ENCODE assay signal across 2 cellular contexts in genomic region chr12:6556857-6557256, GRCh38.
TF ChIP-seq lines count a peak whose summit lies in the region.

No MANE protein-coding gene starts in this region.

TF ChIP-seq in IMR-90, 13 proteins besides CTCF, POLR2A, EP300 and RAD21:
- TF ChIP-seq BHLHE40 (IDR thresholded peaks at IDR 0.05; ENCODE audit: low read depth, low read length) (no peak), ELK1 (IDR thresholded peaks at IDR 0.05; ENCODE audit: borderline replicate concordance, low read depth, low read length) (no peak), USF2 (IDR thresholded peaks at IDR 0.05; ENCODE audit: low read depth, low read length) (no peak), RCOR1 (IDR thresholded peaks at IDR 0.05; ENCODE audit: insufficient replicate concordance, low read length) (no peak), CEBPB (IDR thresholded peaks at IDR 0.05; ENCODE audit: low read depth, low read length) (no peak), SMC3 (IDR thresholded peaks at IDR 0.05; ENCODE audit: low read depth, low read length) (no peak), NFE2L2 (IDR thresholded peaks at IDR 0.05; ENCODE audit: low read depth, low read length) (no peak), MAFK (IDR thresholded peaks at IDR 0.05; ENCODE audit: low read depth, low read length) (no peak), MAZ (IDR thresholded peaks at IDR 0.05; ENCODE audit: borderline replicate concordance, low read depth, low read length) (no peak), FOS (IDR thresholded peaks at IDR 0.05; ENCODE audit: low read depth, low read length) (no peak), CHD1 (IDR thresholded peaks at IDR 0.05; ENCODE audit: low read depth, low read length) (no peak), RFX5 (IDR thresholded peaks at IDR 0.05; ENCODE audit: low read depth, low read length) (no peak), MXI1 (IDR thresholded peaks at IDR 0.05; ENCODE audit: borderline replicate concordance, low read depth, low read length) (no peak)

TF ChIP-seq in K562, 482 proteins besides CTCF, POLR2A, EP300 and RAD21:
- TF ChIP-seq ERF (CRISPR knock-in tag; IDR thresholded peaks at IDR 0.05): no peak
- TF ChIP-seq ATF1 (CRISPR knock-in tag; IDR thresholded peaks at IDR 0.05): no peak
- no peak for TF ChIP-seq ATF1 (tag; IDR thresholded peaks at IDR 0.05)
- TF ChIP-seq DEAF1 (CRISPR knock-in tag; IDR thresholded peaks at IDR 0.05): no peak
- TF ChIP-seq HNRNPK (IDR thresholded peaks at IDR 0.05; ENCODE audit: low read depth, low read length, poor library complexity, severe bottlenecking): no peak
- TF ChIP-seq, protein P1, sequence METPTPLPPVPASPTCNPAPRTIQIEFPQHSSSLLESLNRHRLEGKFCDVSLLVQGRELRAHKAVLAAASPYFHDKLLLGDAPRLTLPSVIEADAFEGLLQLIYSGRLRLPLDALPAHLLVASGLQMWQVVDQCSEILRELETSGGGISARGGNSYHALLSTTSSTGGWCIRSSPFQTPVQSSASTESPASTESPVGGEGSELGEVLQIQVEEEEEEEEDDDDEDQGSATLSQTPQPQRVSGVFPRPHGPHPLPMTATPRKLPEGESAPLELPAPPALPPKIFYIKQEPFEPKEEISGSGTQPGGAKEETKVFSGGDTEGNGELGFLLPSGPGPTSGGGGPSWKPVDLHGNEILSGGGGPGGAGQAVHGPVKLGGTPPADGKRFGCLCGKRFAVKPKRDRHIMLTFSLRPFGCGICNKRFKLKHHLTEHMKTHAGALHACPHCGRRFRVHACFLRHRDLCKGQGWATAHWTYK (CRISPR knock-in tag; IDR thresholded peaks at IDR 0.05): no peak
- no peak for TF ChIP-seq POLR2H (tag; IDR thresholded peaks at IDR 0.05; ENCODE audit: low read depth)
- no peak for TF ChIP-seq DIDO1 (tag; IDR thresholded peaks at IDR 0.05; ENCODE audit: low read depth)
- no peak for TF ChIP-seq SMARCA4 (IDR thresholded peaks at IDR 0.05)
- no peak for TF ChIP-seq NCOA6 (IDR thresholded peaks at IDR 0.05)
- no peak for TF ChIP-seq ZNF668 (CRISPR knock-in tag; IDR thresholded peaks at IDR 0.05)
- TF ChIP-seq XRCC5 (IDR thresholded peaks at IDR 0.05; ENCODE audit: low read depth, low read length): no peak
- no peak for TF ChIP-seq ZNF764 (CRISPR knock-in tag; IDR thresholded peaks at IDR 0.05; ENCODE audit: low read depth)
- TF ChIP-seq, protein P2, sequence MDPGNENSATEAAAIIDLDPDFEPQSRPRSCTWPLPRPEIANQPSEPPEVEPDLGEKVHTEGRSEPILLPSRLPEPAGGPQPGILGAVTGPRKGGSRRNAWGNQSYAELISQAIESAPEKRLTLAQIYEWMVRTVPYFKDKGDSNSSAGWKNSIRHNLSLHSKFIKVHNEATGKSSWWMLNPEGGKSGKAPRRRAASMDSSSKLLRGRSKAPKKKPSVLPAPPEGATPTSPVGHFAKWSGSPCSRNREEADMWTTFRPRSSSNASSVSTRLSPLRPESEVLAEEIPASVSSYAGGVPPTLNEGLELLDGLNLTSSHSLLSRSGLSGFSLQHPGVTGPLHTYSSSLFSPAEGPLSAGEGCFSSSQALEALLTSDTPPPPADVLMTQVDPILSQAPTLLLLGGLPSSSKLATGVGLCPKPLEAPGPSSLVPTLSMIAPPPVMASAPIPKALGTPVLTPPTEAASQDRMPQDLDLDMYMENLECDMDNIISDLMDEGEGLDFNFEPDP (CRISPR knock-in tag; IDR thresholded peaks at IDR 0.05): no peak
- TF ChIP-seq SUPT5H (IDR thresholded peaks at IDR 0.05): no peak
- no peak for TF ChIP-seq PCBP1 (IDR thresholded peaks at IDR 0.05; ENCODE audit: low read depth, low read length, poor library complexity, severe bottlenecking)
- TF ChIP-seq TFAM (CRISPR knock-in tag; conservative IDR thresholded peaks at IDR 0.05): no peak
- TF ChIP-seq GTF2E2 (tag; IDR thresholded peaks at IDR 0.05): no peak
